Comparison of ENCODE assay signal across 17 cellular contexts in genomic region chr5:33594006-33594405, GRCh38.
A peak's percentile ranks its signal among the peaks of the same experiment; 100 is the strongest.
DNase-seq lines count a peak whose midpoint lies in the region; ATAC-seq, FAIRE-seq and TF ChIP-seq lines count a peak whose summit lies in the region.
"Had no signal": no experiment of that assay in that cellular context is flagged by ENCODE, and none has a peak within 500 bp of the region (broad histone marks: within the 10 kb centered on the region; RNA-seq: fewer than 3 reads in every experiment).

No MANE protein-coding gene starts in this region.

- no peaks in the 10 kb centered on the region for H3K27me3 ChIP-seq in astrocyte (ENCODE audit: insufficient read depth, low read length)
- no peaks in the 10 kb centered on the region for H3K27me3 ChIP-seq in ascending aorta
- no peaks in the 10 kb centered on the region for H3K27me3 ChIP-seq in smooth muscle cell (ENCODE audit: low read depth)

- H4K20me1 ChIP-seq in astrocyte (ENCODE audit: insufficient read depth, low read length) (no peaks in the 10 kb centered on the region), smooth muscle cell (ENCODE audit: low read depth) (no peaks in the 10 kb centered on the region)

- H3K9ac ChIP-seq in astrocyte (ENCODE audit: low read length) (no peak overlapping the region), smooth muscle cell (ENCODE audit: low read depth) (no peak overlapping the region)

- no peak overlapping the region for H3K27ac Mint-ChIP-seq in astrocyte (ENCODE audit: unreplicated experiment)
- H3K27ac Mint-ChIP-seq: B cell; CD4-positive, alpha-beta T cell had no signal

- ATAC-seq in GM21619 (IDR thresholded peaks at IDR 0.05; ENCODE audit: unreplicated experiment) (no peak), HG03039 (IDR thresholded peaks at IDR 0.05; ENCODE audit: unreplicated experiment) (no peak)

- no peaks in the 10 kb centered on the region for H3K9me3 Mint-ChIP-seq in astrocyte (ENCODE audit: unreplicated experiment)
- H3K9me3 Mint-ChIP-seq: CD4-positive, alpha-beta T cell had no signal

- H3K4me2 ChIP-seq in astrocyte (ENCODE audit: low read length) = no peak overlapping the region
- H3K4me2 ChIP-seq in smooth muscle cell = no peak overlapping the region

- H3K79me2 ChIP-seq in astrocyte (ENCODE audit: insufficient read depth, low read length) = no peaks in the 10 kb centered on the region
- H3K79me2 ChIP-seq in smooth muscle cell (ENCODE audit: low read depth) = no peaks in the 10 kb centered on the region

- no peaks in the 10 kb centered on the region for H3F3A ChIP-seq in smooth muscle cell (ENCODE audit: low read depth)

- intact Hi-C loops in ascending aorta (cut with DNase I) = no loop called here

- FAIRE-seq in HTR-8/SVneo (lab: Jason Lieb, UNC) (peak; percentile 67), astrocyte (lab: Jason Lieb, UNC) (peak; percentile 13)
- FAIRE-seq: G401.6 had no signal

- H3K36me3 Mint-ChIP-seq in astrocyte (ENCODE audit: low read depth, unreplicated experiment) = peaks cover 27% of the 10 kb centered on the region

- WGBS in smooth muscle cell (ENCODE audit: low lambda C conversion rate) = 87% methylated on average over 4 of the region's 4 CpGs

- no peak overlapping the region for H3K27ac ChIP-seq in astrocyte (ENCODE audit: low read depth, low read length)
- H3K27ac ChIP-seq in ascending aorta = no peak overlapping the region
- no peak overlapping the region for H3K27ac ChIP-seq in smooth muscle cell (ENCODE audit: low read depth)

- peaks cover 14% of the 10 kb centered on the region for H3K4me1 Mint-ChIP-seq in astrocyte (ENCODE audit: low read depth, unreplicated experiment)
- H3K4me1 Mint-ChIP-seq: B cell had no signal

- no peaks in the 10 kb centered on the region for H3K9me3 ChIP-seq in astrocyte (ENCODE audit: insufficient read depth, low read depth, low read length)
- H3K9me3 ChIP-seq in ascending aorta = no peaks in the 10 kb centered on the region
- no peaks in the 10 kb centered on the region for H3K9me3 ChIP-seq in smooth muscle cell (replicated peaks; ENCODE audit: low read depth)

- TF ChIP-seq CTCF in astrocyte (IDR thresholded peaks at IDR 0.05; ENCODE audit: insufficient read depth, low read depth, low read length) (no peak), fibroblast of mammary gland (conservative IDR thresholded peaks at IDR 0.05; ENCODE audit: control insufficient read depth, insufficient read depth, low read depth, low read length) (no peak), ascending aorta (IDR thresholded peaks at IDR 0.05) (no peak), smooth muscle cell (IDR thresholded peaks at IDR 0.05; ENCODE audit: borderline replicate concordance, insufficient read depth, poor library complexity, severe bottlenecking) (no peak)

- H3K4me1 ChIP-seq in astrocyte (ENCODE audit: insufficient read depth, low read length) (no peaks in the 10 kb centered on the region), ascending aorta (no peaks in the 10 kb centered on the region), smooth muscle cell (ENCODE audit: low read depth) (no peaks in the 10 kb centered on the region)

- H3K4me3 ChIP-seq in astrocyte (ENCODE audit: insufficient read depth, low read depth, low read length) = no peak overlapping the region
- no peak overlapping the region for H3K4me3 ChIP-seq in fibroblast of mammary gland (ENCODE audit: control insufficient read depth, low read depth, low read length)
- no peak overlapping the region for H3K4me3 ChIP-seq in ascending aorta
- no peak overlapping the region for H3K4me3 ChIP-seq in smooth muscle cell

- no peak overlapping the region for H2AFZ ChIP-seq in astrocyte (ENCODE audit: low read depth, low read length)
- no peak overlapping the region for H2AFZ ChIP-seq in smooth muscle cell (ENCODE audit: low read depth)

- no peak overlapping the region for H3K4me3 Mint-ChIP-seq in astrocyte (ENCODE audit: unreplicated experiment)
- H3K4me3 Mint-ChIP-seq: B cell; CD4-positive, alpha-beta T cell had no signal

- no peaks in the 10 kb centered on the region for H3K27me3 Mint-ChIP-seq in astrocyte (ENCODE audit: low read depth, unreplicated experiment)

- H3K36me3 ChIP-seq in astrocyte (ENCODE audit: insufficient read depth, low read length) = peaks cover 7% of the 10 kb centered on the region
- no peaks in the 10 kb centered on the region for H3K36me3 ChIP-seq in ascending aorta
- H3K36me3 ChIP-seq in smooth muscle cell (ENCODE audit: low read depth) = no peaks in the 10 kb centered on the region

- no peak for DNase-seq in HTR-8/SVneo (ENCODE audit: insufficient read length, low spot score)
- DNase-seq in astrocyte (ENCODE audit: low read depth) = no peak
- DNase-seq in fibroblast of mammary gland (ENCODE audit: low read depth) = peak; percentile 70
- DNase-seq in renal cortical epithelial cell (ENCODE audit: low read depth) = peak; percentile 5
- no peak for DNase-seq in ascending aorta (ENCODE audit: low spot score in 2 of 2)
- no peak for DNase-seq in smooth muscle cell (lab: John Stamatoyannopoulos, UW; ENCODE audit: unreplicated experiment)
- DNase-seq: C1 segment of cervical spinal cord; CD4-positive, alpha-beta T cell; DMS153; DMS79 treated with DMSO at 0.1 percent for 48 hours; EL; HCEC 1CT; IMR-90 had no signal

Comparison
In these comparisons a context has a peak if more than half of its experiments do, and no peak if none do; other contexts are left out.
1. DNase-seq: peak in fibroblast of mammary gland (single experiment) and renal cortical epithelial cell (single experiment); none in HTR-8/SVneo (single experiment), astrocyte (single experiment), ascending aorta (0 of 2) and smooth muscle cell (single experiment).